Comparison of ENCODE assay signal across 32 cellular contexts in the genomic region with DNA sequence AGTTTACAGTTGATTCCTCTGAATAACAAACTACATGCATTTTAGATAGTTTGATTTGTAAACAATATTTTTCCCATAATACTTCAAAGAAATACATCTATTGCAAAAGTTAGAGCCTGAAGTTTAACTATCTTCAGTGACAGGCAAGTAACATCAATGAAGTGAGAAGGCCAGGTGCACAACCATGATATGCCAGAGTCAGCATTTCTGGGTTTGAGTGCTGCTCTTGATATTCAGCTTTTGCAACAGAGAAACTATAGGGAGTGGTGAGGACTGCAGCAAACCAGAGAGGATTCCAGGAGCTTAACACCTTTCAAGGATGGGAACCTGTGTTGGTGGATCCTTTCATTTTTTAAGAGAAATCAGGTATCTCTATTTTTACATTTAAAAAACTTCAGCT.
"Had no signal": no experiment of that assay in that cellular context is flagged by ENCODE, and none has a peak within 500 bp of the region (broad histone marks: within the 10 kb centered on the region; RNA-seq: fewer than 3 reads in every experiment).

No MANE protein-coding gene starts in this region.

- H3K4me3 ChIP-seq: adrenal gland, body of pancreas, esophagus muscularis mucosa, gastroesophageal sphincter, heart right ventricle had no signal

- H3K9me3 Mint-ChIP-seq: activated naive CD4-positive, alpha-beta T cell treated with anti-CD3 and anti-CD28 coated beads, Interleukin-2, amount 50 U/mL, for 24 hours; activated naive CD8-positive, alpha-beta T cell treated with anti-CD3 and anti-CD28 coated beads for 36 hours; activated T-helper 1 cell treated with anti-CD3 and anti-CD28 coated beads, Interleukin-12 subunit alpha, Interleukin-12 subunit beta, Interleukin-2, Interleukin-4 antibody, amounts not matched to agents 30 ng/mL and 10 ng/mL and 1 ng/mL, durations not matched to agents 14 hours and 24 hours and 36 hours; activated T-helper 2 cell treated with anti-CD3 and anti-CD28 coated beads, Interferon-gamma antibody, Interleukin-2, Interleukin-4, amounts not matched to agents 10 μg/mL and 5 μg/mL and 100 μg/mL, durations not matched to agents 14 hours and 24 hours and 36 hours had no signal

- H3K36me3 ChIP-seq: adrenal gland, esophagus muscularis mucosa, gastroesophageal sphincter, heart right ventricle had no signal

- DNase-seq: activated CD4-positive, alpha-beta memory T cell treated with anti-CD3 and anti-CD28 coated beads for 36 hours; activated CD4-positive, alpha-beta T cell treated with anti-CD3 and anti-CD28 coated beads for 1 hour; activated CD4-positive, alpha-beta T cell treated with anti-CD3 and anti-CD28 coated beads for 4 hours; activated CD8-positive, alpha-beta memory T cell treated with anti-CD3 and anti-CD28 coated beads, Interleukin-2, amount 10 ng/mL, durations not matched to agents 7 days and 5 days; activated CD8-positive, alpha-beta memory T cell treated with anti-CD3 and anti-CD28 coated beads, Interleukin-2, amount 50 U/mL, for 4 hours; activated CD8-positive, alpha-beta T cell treated with anti-CD3 and anti-CD28 coated beads, Interleukin-2, amount 10 ng/mL, durations not matched to agents 7 days and 5 days; activated effector memory CD4-positive, alpha-beta T cell treated with anti-CD3 and anti-CD28 coated beads, Interleukin-2, amount 50 U/mL, for 16 hours; activated naive CD4-positive, alpha-beta T cell treated with anti-CD3 and anti-CD28 coated beads for 36 hours; activated naive CD8-positive, alpha-beta T cell treated with anti-CD3 and anti-CD28 coated beads for 36 hours; activated naive CD8-positive, alpha-beta T cell treated with anti-CD3 and anti-CD28 coated beads, Interleukin-2, amount 50 U/mL, for 24 hours; activated T-cell treated with anti-CD3 and anti-CD28 coated beads, Interleukin-2, amount 50 U/mL, for 1 hour; activated T-cell treated with anti-CD3 and anti-CD28 coated beads, Interleukin-2, amount 50 U/mL, for 48 hours; adrenal gland; amygdala; aorta; body of pancreas; caudate nucleus; cortex of kidney; dermis blood vessel endothelial cell; effector CD4-positive, alpha-beta T cell; effector memory CD8-positive, alpha-beta T cell; erythroblast; foreskin keratinocyte; heart right ventricle; T-helper 2 cell had no signal

- H3K9me3 ChIP-seq: adrenal gland, body of pancreas, esophagus muscularis mucosa had no signal

- ATAC-seq: activated CD8-positive, alpha-beta memory T cell treated with anti-CD3 and anti-CD28 coated beads, Interleukin-2, amount 10 ng/mL, durations not matched to agents 7 days and 5 days; activated CD8-positive, alpha-beta T cell treated with anti-CD3 and anti-CD28 coated beads, Interleukin-2, amount 10 ng/mL, durations not matched to agents 7 days and 5 days; activated naive CD8-positive, alpha-beta T cell treated with anti-CD3 and anti-CD28 coated beads, Interleukin-2, amount 50 U/mL, for 24 hours; body of pancreas; effector memory CD8-positive, alpha-beta T cell; foreskin keratinocyte; gastroesophageal sphincter; heart right ventricle; WTC11 had no signal

- H3K4me1 ChIP-seq: adrenal gland, esophagus muscularis mucosa, foreskin keratinocyte, gastroesophageal sphincter, heart right ventricle had no signal

- H3K36me3 Mint-ChIP-seq: activated CD4-positive, alpha-beta memory T cell treated with anti-CD3 and anti-CD28 coated beads for 36 hours; activated CD8-positive, alpha-beta memory T cell treated with anti-CD3 and anti-CD28 coated beads, Interleukin-2, amount 10 ng/mL, durations not matched to agents 7 days and 5 days; activated naive CD4-positive, alpha-beta T cell treated with anti-CD3 and anti-CD28 coated beads, Interleukin-2, amount 50 U/mL, for 24 hours; activated naive CD8-positive, alpha-beta T cell treated with anti-CD3 and anti-CD28 coated beads for 36 hours; WTC11 had no signal

- H3K4me3 Mint-ChIP-seq: activated CD4-positive, alpha-beta memory T cell treated with anti-CD3 and anti-CD28 coated beads for 36 hours; activated CD8-positive, alpha-beta memory T cell treated with anti-CD3 and anti-CD28 coated beads, Interleukin-2, amount 10 ng/mL, durations not matched to agents 7 days and 5 days; activated CD8-positive, alpha-beta T cell treated with anti-CD3 and anti-CD28 coated beads, Interleukin-2, amount 10 ng/mL, durations not matched to agents 7 days and 5 days; activated naive CD4-positive, alpha-beta T cell treated with anti-CD3 and anti-CD28 coated beads for 36 hours; activated naive CD4-positive, alpha-beta T cell treated with anti-CD3 and anti-CD28 coated beads, Interleukin-2, amount 50 U/mL, for 24 hours; activated naive CD8-positive, alpha-beta T cell treated with anti-CD3 and anti-CD28 coated beads for 36 hours; activated naive CD8-positive, alpha-beta T cell treated with anti-CD3 and anti-CD28 coated beads, Interleukin-2, amount 50 U/mL, for 24 hours; activated T-helper 1 cell treated with anti-CD3 and anti-CD28 coated beads, Interleukin-12 subunit alpha, Interleukin-12 subunit beta, Interleukin-2, Interleukin-4 antibody, amounts not matched to agents 30 ng/mL and 10 ng/mL and 1 ng/mL, durations not matched to agents 14 hours and 24 hours and 36 hours; effector memory CD8-positive, alpha-beta T cell; WTC11 had no signal

- H3K27ac Mint-ChIP-seq: activated CD4-positive, alpha-beta memory T cell treated with anti-CD3 and anti-CD28 coated beads for 36 hours; activated CD8-positive, alpha-beta memory T cell treated with anti-CD3 and anti-CD28 coated beads, Interleukin-2, amount 10 ng/mL, durations not matched to agents 7 days and 5 days; activated CD8-positive, alpha-beta T cell treated with anti-CD3 and anti-CD28 coated beads, Interleukin-2, amount 10 ng/mL, durations not matched to agents 7 days and 5 days; activated naive CD4-positive, alpha-beta T cell treated with anti-CD3 and anti-CD28 coated beads for 36 hours; activated naive CD4-positive, alpha-beta T cell treated with anti-CD3 and anti-CD28 coated beads, Interleukin-2, amount 50 U/mL, for 24 hours; activated naive CD8-positive, alpha-beta T cell treated with anti-CD3 and anti-CD28 coated beads for 36 hours; activated naive CD8-positive, alpha-beta T cell treated with anti-CD3 and anti-CD28 coated beads, Interleukin-2, amount 50 U/mL, for 24 hours; activated T-helper 1 cell treated with anti-CD3 and anti-CD28 coated beads, Interleukin-12 subunit alpha, Interleukin-12 subunit beta, Interleukin-2, Interleukin-4 antibody, amounts not matched to agents 30 ng/mL and 10 ng/mL and 1 ng/mL, durations not matched to agents 14 hours and 24 hours and 36 hours; activated T-helper 2 cell treated with anti-CD3 and anti-CD28 coated beads, Interferon-gamma antibody, Interleukin-2, Interleukin-4, amounts not matched to agents 10 μg/mL and 5 μg/mL and 100 μg/mL, durations not matched to agents 14 hours and 24 hours and 36 hours; effector memory CD8-positive, alpha-beta T cell; WTC11 had no signal

- H3K27me3 Mint-ChIP-seq: activated CD4-positive, alpha-beta memory T cell treated with anti-CD3 and anti-CD28 coated beads for 36 hours; activated CD8-positive, alpha-beta memory T cell treated with anti-CD3 and anti-CD28 coated beads, Interleukin-2, amount 10 ng/mL, durations not matched to agents 7 days and 5 days; effector memory CD8-positive, alpha-beta T cell had no signal

- FAIRE-seq: colon had no signal

- H3K27ac ChIP-seq: adrenal gland, body of pancreas, esophagus muscularis mucosa, foreskin keratinocyte, gastroesophageal sphincter, heart right ventricle had no signal

- H3K4me1 Mint-ChIP-seq: activated CD8-positive, alpha-beta memory T cell treated with anti-CD3 and anti-CD28 coated beads, Interleukin-2, amount 10 ng/mL, durations not matched to agents 7 days and 5 days; activated naive CD4-positive, alpha-beta T cell treated with anti-CD3 and anti-CD28 coated beads, Interleukin-2, amount 50 U/mL, for 24 hours; activated naive CD8-positive, alpha-beta T cell treated with anti-CD3 and anti-CD28 coated beads for 36 hours; activated naive CD8-positive, alpha-beta T cell treated with anti-CD3 and anti-CD28 coated beads, Interleukin-2, amount 50 U/mL, for 24 hours; WTC11 had no signal

- H3K27me3 ChIP-seq: adrenal gland, body of pancreas, esophagus muscularis mucosa, foreskin keratinocyte, gastroesophageal sphincter had no signal
